1 cellular context compared by ENCODE assay signal in genomic region chr1:68889471-68889870, GRCh38.
TF ChIP-seq lines count a peak whose summit lies in the region.

No MANE protein-coding gene starts in this region.

TF ChIP-seq in GM23338, 12 proteins besides CTCF, POLR2A, EP300 and RAD21 (continued from another document):
- TF ChIP-seq REST (IDR thresholded peaks at IDR 0.05; ENCODE audit: unreplicated experiment) (no peak), EZH2 (IDR thresholded peaks at IDR 0.05; ENCODE audit: low read depth, unreplicated experiment) (no peak), EZH2phosphoT487 (IDR thresholded peaks at IDR 0.05; ENCODE audit: unreplicated experiment) (no peak), CREB1 (CRISPR knock-in tag; IDR thresholded peaks at IDR 0.05; ENCODE audit: low read depth) (no peak), ZNF114 (CRISPR knock-in tag; IDR thresholded peaks at IDR 0.05) (no peak), JUNB (IDR thresholded peaks at IDR 0.05; ENCODE audit: unreplicated experiment) (no peak), NANOG (IDR thresholded peaks at IDR 0.05; ENCODE audit: borderline replicate concordance) (no peak), ZNF331 (CRISPR knock-in tag; IDR thresholded peaks at IDR 0.05; ENCODE audit: low read depth) (no peak)
- TF ChIP-seq, protein P1, sequence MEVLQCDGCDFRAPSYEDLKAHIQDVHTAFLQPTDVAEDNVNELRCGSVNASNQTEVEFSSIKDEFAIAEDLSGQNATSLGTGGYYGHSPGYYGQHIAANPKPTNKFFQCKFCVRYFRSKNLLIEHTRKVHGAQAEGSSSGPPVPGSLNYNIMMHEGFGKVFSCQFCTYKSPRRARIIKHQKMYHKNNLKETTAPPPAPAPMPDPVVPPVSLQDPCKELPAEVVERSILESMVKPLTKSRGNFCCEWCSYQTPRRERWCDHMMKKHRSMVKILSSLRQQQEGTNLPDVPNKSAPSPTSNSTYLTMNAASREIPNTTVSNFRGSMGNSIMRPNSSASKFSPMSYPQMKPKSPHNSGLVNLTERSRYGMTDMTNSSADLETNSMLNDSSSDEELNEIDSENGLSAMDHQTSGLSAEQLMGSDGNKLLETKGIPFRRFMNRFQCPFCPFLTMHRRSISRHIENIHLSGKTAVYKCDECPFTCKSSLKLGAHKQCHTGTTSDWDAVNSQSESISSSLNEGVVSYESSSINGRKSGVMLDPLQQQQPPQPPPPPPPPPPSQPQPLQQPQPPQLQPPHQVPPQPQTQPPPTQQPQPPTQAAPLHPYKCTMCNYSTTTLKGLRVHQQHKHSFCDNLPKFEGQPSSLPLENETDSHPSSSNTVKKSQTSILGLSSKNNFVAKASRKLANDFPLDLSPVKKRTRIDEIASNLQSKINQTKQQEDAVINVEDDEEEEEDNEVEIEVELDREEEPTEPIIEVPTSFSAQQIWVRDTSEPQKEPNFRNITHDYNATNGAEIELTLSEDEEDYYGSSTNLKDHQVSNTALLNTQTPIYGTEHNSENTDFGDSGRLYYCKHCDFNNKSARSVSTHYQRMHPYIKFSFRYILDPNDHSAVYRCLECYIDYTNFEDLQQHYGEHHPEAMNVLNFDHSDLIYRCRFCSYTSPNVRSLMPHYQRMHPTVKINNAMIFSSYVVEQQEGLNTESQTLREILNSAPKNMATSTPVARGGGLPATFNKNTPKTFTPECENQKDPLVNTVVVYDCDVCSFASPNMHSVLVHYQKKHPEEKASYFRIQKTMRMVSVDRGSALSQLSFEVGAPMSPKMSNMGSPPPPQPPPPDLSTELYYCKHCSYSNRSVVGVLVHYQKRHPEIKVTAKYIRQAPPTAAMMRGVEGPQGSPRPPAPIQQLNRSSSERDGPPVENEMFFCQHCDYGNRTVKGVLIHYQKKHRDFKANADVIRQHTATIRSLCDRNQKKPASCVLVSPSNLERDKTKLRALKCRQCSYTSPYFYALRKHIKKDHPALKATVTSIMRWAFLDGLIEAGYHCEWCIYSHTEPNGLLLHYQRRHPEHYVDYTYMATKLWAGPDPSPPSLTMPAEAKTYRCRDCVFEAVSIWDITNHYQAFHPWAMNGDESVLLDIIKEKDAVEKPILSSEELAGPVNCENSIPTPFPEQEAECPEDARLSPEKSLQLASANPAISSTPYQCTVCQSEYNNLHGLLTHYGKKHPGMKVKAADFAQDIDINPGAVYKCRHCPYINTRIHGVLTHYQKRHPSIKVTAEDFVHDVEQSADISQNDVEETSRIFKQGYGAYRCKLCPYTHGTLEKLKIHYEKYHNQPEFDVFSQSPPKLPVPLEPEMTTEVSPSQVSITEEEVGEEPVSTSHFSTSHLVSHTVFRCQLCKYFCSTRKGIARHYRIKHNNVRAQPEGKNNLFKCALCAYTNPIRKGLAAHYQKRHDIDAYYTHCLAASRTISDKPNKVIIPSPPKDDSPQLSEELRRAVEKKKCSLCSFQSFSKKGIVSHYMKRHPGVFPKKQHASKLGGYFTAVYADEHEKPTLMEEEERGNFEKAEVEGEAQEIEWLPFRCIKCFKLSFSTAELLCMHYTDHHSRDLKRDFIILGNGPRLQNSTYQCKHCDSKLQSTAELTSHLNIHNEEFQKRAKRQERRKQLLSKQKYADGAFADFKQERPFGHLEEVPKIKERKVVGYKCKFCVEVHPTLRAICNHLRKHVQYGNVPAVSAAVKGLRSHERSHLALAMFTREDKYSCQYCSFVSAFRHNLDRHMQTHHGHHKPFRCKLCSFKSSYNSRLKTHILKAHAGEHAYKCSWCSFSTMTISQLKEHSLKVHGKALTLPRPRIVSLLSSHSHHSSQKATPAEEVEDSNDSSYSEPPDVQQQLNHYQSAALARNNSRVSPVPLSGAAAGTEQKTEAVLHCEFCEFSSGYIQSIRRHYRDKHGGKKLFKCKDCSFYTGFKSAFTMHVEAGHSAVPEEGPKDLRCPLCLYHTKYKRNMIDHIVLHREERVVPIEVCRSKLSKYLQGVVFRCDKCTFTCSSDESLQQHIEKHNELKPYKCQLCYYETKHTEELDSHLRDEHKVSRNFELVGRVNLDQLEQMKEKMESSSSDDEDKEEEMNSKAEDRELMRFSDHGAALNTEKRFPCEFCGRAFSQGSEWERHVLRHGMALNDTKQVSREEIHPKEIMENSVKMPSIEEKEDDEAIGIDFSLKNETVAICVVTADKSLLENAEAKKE (CRISPR knock-in tag; IDR thresholded peaks at IDR 0.05) = no peak
